Comparison of ENCODE assay signal across 3 cellular contexts in genomic region chr5:56838409-56839039, GRCh38.
A peak's percentile ranks its signal among the peaks of the same experiment; 100 is the strongest.
TF ChIP-seq lines count a peak whose summit lies in the region.

No MANE protein-coding gene starts in this region.

TF ChIP-seq in IMR-90, 13 proteins besides CTCF, POLR2A, EP300 and RAD21:
- no peak for TF ChIP-seq BHLHE40 (IDR thresholded peaks at IDR 0.05; ENCODE audit: low read depth, low read length)
- TF ChIP-seq SMC3 (IDR thresholded peaks at IDR 0.05; ENCODE audit: low read depth, low read length): peak; percentile 86
TF ChIP-seq in IMR-90: peak in this region for 1.

TF ChIP-seq in SK-N-SH, 30 proteins besides CTCF, POLR2A, EP300 and RAD21:
- TF ChIP-seq RXRA (IDR thresholded peaks at IDR 0.05; ENCODE audit: borderline replicate concordance, low read depth) (no peak), POLR2AphosphoS5 (IDR thresholded peaks at IDR 0.05; ENCODE audit: low read depth, low read length) (no peak), FOSL2 (IDR thresholded peaks at IDR 0.05; ENCODE audit: borderline replicate concordance, low read depth) (no peak), SMC3 (IDR thresholded peaks at IDR 0.05; ENCODE audit: low read depth, low read length) (peak; percentile 52), FOXM1 (IDR thresholded peaks at IDR 0.05; ENCODE audit: low read depth) (0 out of 2 replicates have a peak, but pooled peaks have one; percentile 54), TCF12 (IDR thresholded peaks at IDR 0.05) (no peak; the same call in 1 of the 2 replicates)
- TF ChIP-seq, protein P1, sequence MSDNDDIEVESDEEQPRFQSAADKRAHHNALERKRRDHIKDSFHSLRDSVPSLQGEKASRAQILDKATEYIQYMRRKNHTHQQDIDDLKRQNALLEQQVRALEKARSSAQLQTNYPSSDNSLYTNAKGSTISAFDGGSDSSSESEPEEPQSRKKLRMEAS (IDR thresholded peaks at IDR 0.05; ENCODE audit: low read depth): no peak
- TF ChIP-seq, protein P2, sequence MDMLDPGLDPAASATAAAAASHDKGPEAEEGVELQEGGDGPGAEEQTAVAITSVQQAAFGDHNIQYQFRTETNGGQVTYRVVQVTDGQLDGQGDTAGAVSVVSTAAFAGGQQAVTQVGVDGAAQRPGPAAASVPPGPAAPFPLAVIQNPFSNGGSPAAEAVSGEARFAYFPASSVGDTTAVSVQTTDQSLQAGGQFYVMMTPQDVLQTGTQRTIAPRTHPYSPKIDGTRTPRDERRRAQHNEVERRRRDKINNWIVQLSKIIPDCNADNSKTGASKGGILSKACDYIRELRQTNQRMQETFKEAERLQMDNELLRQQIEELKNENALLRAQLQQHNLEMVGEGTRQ (IDR thresholded peaks at IDR 0.05; ENCODE audit: borderline replicate concordance, low read depth, low read length): no peak
- TF ChIP-seq, protein P3, sequence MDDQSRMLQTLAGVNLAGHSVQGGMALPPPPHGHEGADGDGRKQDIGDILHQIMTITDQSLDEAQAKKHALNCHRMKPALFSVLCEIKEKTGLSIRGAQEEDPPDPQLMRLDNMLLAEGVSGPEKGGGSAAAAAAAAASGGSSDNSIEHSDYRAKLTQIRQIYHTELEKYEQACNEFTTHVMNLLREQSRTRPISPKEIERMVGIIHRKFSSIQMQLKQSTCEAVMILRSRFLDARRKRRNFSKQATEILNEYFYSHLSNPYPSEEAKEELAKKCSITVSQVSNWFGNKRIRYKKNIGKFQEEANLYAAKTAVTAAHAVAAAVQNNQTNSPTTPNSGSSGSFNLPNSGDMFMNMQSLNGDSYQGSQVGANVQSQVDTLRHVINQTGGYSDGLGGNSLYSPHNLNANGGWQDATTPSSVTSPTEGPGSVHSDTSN (IDR thresholded peaks at IDR 0.05): peak; percentile 51; the same call in 1 of the 2 replicates

TF ChIP-seq in endothelial cell of umbilical vein, 7 proteins besides CTCF, POLR2A, EP300 and RAD21:
- TF ChIP-seq, protein P1 (IDR thresholded peaks at IDR 0.05; ENCODE audit: insufficient read depth, insufficient read length): no peak
- TF ChIP-seq FOS (IDR thresholded peaks at IDR 0.05; ENCODE audit: borderline replicate concordance, insufficient read depth, low read length) (no peak), EZH2 (IDR thresholded peaks at IDR 0.05; ENCODE audit: borderline replicate concordance, low read depth, low read length, severe bottlenecking) (no peak), POLR2AphosphoS5 (IDR thresholded peaks at IDR 0.05; ENCODE audit: insufficient read depth, low read depth, low read length) (no peak), MYC (IDR thresholded peaks at IDR 0.05; ENCODE audit: low read depth, low read length) (no peak), JUN (IDR thresholded peaks at IDR 0.05; ENCODE audit: borderline replicate concordance, insufficient read depth, insufficient read length, low read depth) (no peak), GATA2 (IDR thresholded peaks at IDR 0.05; ENCODE audit: insufficient read depth, insufficient read length, low read depth, low read length) (no peak)
